ENCODE assay signal across 8 cellular contexts in genomic region chr1:23403735-23404486, GRCh38. TPM values are rescaled to one million over a fixed set of nuclear protein-coding genes. Genes with fewer than 3 reads are reported as not detected.
DNase-seq lines count a peak whose midpoint lies in the region; ATAC-seq and TF ChIP-seq lines count a peak whose summit lies in the region.

No MANE protein-coding gene starts in this region.

- H4K20me1 ChIP-seq in OCI-LY1 (ENCODE audit: insufficient read depth, low read length): no peaks in the 10 kb centered on the region

- no peaks in the 10 kb centered on the region for H3K79me2 ChIP-seq in OCI-LY1 (ENCODE audit: insufficient read depth, low read length)

- peaks cover 4% of the 10 kb centered on the region for H3K4me1 ChIP-seq in OCI-LY1 (ENCODE audit: insufficient read depth, low read length, severe bottlenecking)

- H3K9ac ChIP-seq in OCI-LY1 (ENCODE audit: low read length): no peak overlapping the region; the same call in 1 of the 2 replicates

- no peaks in the 10 kb centered on the region for H3F3A ChIP-seq in OCI-LY1 (ENCODE audit: insufficient read depth, low read length)

- H3K27ac ChIP-seq in OCI-LY1 (ENCODE audit: low read depth, low read length, poor library complexity, severe bottlenecking): no peak overlapping the region

- DNase-seq in Caki2 (ENCODE audit: low read depth) (peak; percentile 99), HuH-7.5 (ENCODE audit: low spot score) (peak; percentile 57), activated T-cell treated with anti-CD3 and anti-CD28 coated beads for 1 hour (ENCODE audit: low read depth) (peak; percentile 80), epithelial cell of proximal tubule (ENCODE audit: low read depth) (peak; percentile 89), mucosa of gallbladder (ENCODE audit: low spot score) (peak; percentile 92)
- peak; percentile 68 for DNase-seq in stimulated activated CD8-positive, alpha-beta memory T cell treated with anti-CD3 and anti-CD28 coated beads, Interleukin-4, amount 100 ng/mL, for 1 hour (ENCODE audit: low read depth in 2 of 2, low spot score in 1 of 2)

- H3K36me3 ChIP-seq in OCI-LY1 (ENCODE audit: insufficient read depth, low read length): no peaks in the 10 kb centered on the region

- peak overlapping the region; percentile 33; the same call in 1 of the 2 replicates for H3K4me2 ChIP-seq in OCI-LY1 (ENCODE audit: low read length)

- in situ Hi-C loops in Caki2 (cut with HindIII; ENCODE audit: low pct_unique_long_range_greater_than_20kb, low sequenced_read_pairs): no loop called here

- H3K27me3 ChIP-seq in OCI-LY1 (ENCODE audit: insufficient read depth, low read length): no peaks in the 10 kb centered on the region

- H3K4me3 ChIP-seq in OCI-LY1 (ENCODE audit: low read depth, low read length, poor library complexity, severe bottlenecking) (no peak overlapping the region), epithelial cell of proximal tubule (ENCODE audit: low read depth, low read length) (no peak overlapping the region)

- H2AFZ ChIP-seq in OCI-LY1 (ENCODE audit: low read length): no peak overlapping the region

- H3K9me2 ChIP-seq in OCI-LY1 (ENCODE audit: low read depth, low read length): no peaks in the 10 kb centered on the region

- ATAC-seq in GM19351 (IDR thresholded peaks at IDR 0.05; ENCODE audit: unreplicated experiment): no peak

- TF ChIP-seq CTCF in OCI-LY1 (IDR thresholded peaks at IDR 0.05; ENCODE audit: low read length) (peak; percentile 97), epithelial cell of proximal tubule (conservative IDR thresholded peaks at IDR 0.05; ENCODE audit: low read depth, low read length) (peak; percentile 95)

- no peaks in the 10 kb centered on the region for H3K9me3 ChIP-seq in OCI-LY1 (ENCODE audit: low read length)

RNA-seq across cellular contexts. Expression of gene TCEA3, which starts 20.6 kb away (rescaled TPM):
- 0.41 and 1.5 TPM in 2 replicates for total RNA-seq in Caki2 (2014; rRNA removed; shearing (Covaris generic); ENCODE audit: low replicate concordance)
- total RNA-seq in epithelial cell of proximal tubule (0.65 and 3.1 TPM in 2 replicates), mucosa of gallbladder (32.0 TPM)

RNA-seq across cellular contexts. Expression of gene ZNF436, which starts 34.3 kb away (rescaled TPM):
- total RNA-seq in Caki2 (2014; rRNA removed; shearing (Covaris generic); ENCODE audit: low replicate concordance): 11.6 and 16.4 TPM in 2 replicates
- total RNA-seq in epithelial cell of proximal tubule: 6.7 and 8.0 TPM in 2 replicates
- 14.2 TPM for total RNA-seq in mucosa of gallbladder

RNA-seq across cellular contexts. Expression of gene HNRNPR, which starts 59.8 kb away (rescaled TPM):
- 89.1 and 92.1 TPM in 2 replicates for total RNA-seq in Caki2 (2014; rRNA removed; shearing (Covaris generic); ENCODE audit: low replicate concordance)
- 87.7 and 135 TPM in 2 replicates for total RNA-seq in epithelial cell of proximal tubule
- 83.3 TPM for total RNA-seq in mucosa of gallbladder
